ENCODE assay signal across 8 cellular contexts in genomic region chr4:153750197-153750817, GRCh38.
A peak's percentile ranks its signal among the peaks of the same experiment; 100 is the strongest.
DNase-seq lines count a peak whose midpoint lies in the region; TF ChIP-seq lines count a peak whose summit lies in the region.
"Had no signal": no experiment of that assay in that cellular context is flagged by ENCODE, and none has a peak within 500 bp of the region (broad histone marks: within the 10 kb centered on the region; RNA-seq: fewer than 3 reads in every experiment).

No MANE protein-coding gene starts in this region.

- H3K4me3 ChIP-seq in HFF-Myc (replicated peaks; ENCODE audit: low read depth, low read length), result no peak overlapping the region
- H3K4me3 ChIP-seq: ovary had no signal

- DNase-seq in GM10266 (ENCODE audit: extremely low spot score), result peak; percentile 71
- DNase-seq in HFF-Myc (ENCODE audit: extremely low read depth, low read depth), result peak; percentile 77
- peak; percentile 41 for DNase-seq in NCI-H1105 (lab: John Stamatoyannopoulos, UW)
- DNase-seq in T1000 (lab: John Stamatoyannopoulos, UW), result peak; percentile 34
- peak; percentile 91 for DNase-seq in astrocyte of the hippocampus (ENCODE audit: low read depth, low spot score)
- DNase-seq in iPS-NIHi11 (ENCODE audit: low spot score), result peak; percentile 77
- DNase-seq in stimulated activated CD4-positive, alpha-beta T cell treated with anti-CD3 and anti-CD28 coated beads, Interleukin-15, amount 100 ng/mL, for 24 hours, result peak; percentile 76

- peak; percentile 68 for TF ChIP-seq CTCF in GM10266 (IDR thresholded peaks at IDR 0.05; ENCODE audit: control insufficient read depth, insufficient read depth, low read depth, missing control alignments)
- peak; percentile 86 for TF ChIP-seq CTCF in HFF-Myc (IDR thresholded peaks at IDR 0.05; ENCODE audit: low read depth, low read length, missing control alignments)

Comparison
In these comparisons a context has a peak if more than half of its experiments do, and no peak if none do; other contexts are left out.
1. DNase-seq: peak in every context shown above with its lines; median percentile 91 in astrocyte of the hippocampus; 77 in HFF-Myc; 77 in iPS-NIHi11; 76 in stimulated activated CD4-positive, alpha-beta T cell treated with anti-CD3 and anti-CD28 coated beads, Interleukin-15, amount 100 ng/mL, for 24 hours; 71 in GM10266; 41 in NCI-H1105; 34 in T1000.